Comparison of ENCODE assay signal across 1 cellular context in genomic region chr17:61488878-61489718, GRCh38.
TF ChIP-seq lines count a peak whose summit lies in the region.

No MANE protein-coding gene starts in this region.

TF ChIP-seq in GM23338, 12 proteins besides CTCF, POLR2A, EP300 and RAD21:
- no peak for TF ChIP-seq ZNF462 (CRISPR knock-in tag; IDR thresholded peaks at IDR 0.05)
- TF ChIP-seq JUNB (IDR thresholded peaks at IDR 0.05; ENCODE audit: unreplicated experiment): no peak
- TF ChIP-seq POLR2AphosphoS5 (IDR thresholded peaks at IDR 0.05; ENCODE audit: low read depth): no peak
- TF ChIP-seq EZH2phosphoT487 (IDR thresholded peaks at IDR 0.05; ENCODE audit: unreplicated experiment): no peak
- TF ChIP-seq, protein P1, sequence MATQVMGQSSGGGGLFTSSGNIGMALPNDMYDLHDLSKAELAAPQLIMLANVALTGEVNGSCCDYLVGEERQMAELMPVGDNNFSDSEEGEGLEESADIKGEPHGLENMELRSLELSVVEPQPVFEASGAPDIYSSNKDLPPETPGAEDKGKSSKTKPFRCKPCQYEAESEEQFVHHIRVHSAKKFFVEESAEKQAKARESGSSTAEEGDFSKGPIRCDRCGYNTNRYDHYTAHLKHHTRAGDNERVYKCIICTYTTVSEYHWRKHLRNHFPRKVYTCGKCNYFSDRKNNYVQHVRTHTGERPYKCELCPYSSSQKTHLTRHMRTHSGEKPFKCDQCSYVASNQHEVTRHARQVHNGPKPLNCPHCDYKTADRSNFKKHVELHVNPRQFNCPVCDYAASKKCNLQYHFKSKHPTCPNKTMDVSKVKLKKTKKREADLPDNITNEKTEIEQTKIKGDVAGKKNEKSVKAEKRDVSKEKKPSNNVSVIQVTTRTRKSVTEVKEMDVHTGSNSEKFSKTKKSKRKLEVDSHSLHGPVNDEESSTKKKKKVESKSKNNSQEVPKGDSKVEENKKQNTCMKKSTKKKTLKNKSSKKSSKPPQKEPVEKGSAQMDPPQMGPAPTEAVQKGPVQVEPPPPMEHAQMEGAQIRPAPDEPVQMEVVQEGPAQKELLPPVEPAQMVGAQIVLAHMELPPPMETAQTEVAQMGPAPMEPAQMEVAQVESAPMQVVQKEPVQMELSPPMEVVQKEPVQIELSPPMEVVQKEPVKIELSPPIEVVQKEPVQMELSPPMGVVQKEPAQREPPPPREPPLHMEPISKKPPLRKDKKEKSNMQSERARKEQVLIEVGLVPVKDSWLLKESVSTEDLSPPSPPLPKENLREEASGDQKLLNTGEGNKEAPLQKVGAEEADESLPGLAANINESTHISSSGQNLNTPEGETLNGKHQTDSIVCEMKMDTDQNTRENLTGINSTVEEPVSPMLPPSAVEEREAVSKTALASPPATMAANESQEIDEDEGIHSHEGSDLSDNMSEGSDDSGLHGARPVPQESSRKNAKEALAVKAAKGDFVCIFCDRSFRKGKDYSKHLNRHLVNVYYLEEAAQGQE (IDR thresholded peaks at IDR 0.05; ENCODE audit: unreplicated experiment): no peak
- TF ChIP-seq ZNF114 (CRISPR knock-in tag; IDR thresholded peaks at IDR 0.05): no peak
- no peak for TF ChIP-seq EZH2 (IDR thresholded peaks at IDR 0.05; ENCODE audit: low read depth, unreplicated experiment)
- no peak for TF ChIP-seq CREB1 (CRISPR knock-in tag; IDR thresholded peaks at IDR 0.05; ENCODE audit: low read depth)
- TF ChIP-seq NANOG (IDR thresholded peaks at IDR 0.05; ENCODE audit: borderline replicate concordance): no peak
- no peak for TF ChIP-seq STAT1 (IDR thresholded peaks at IDR 0.05; ENCODE audit: unreplicated experiment)
- TF ChIP-seq ETS1 (IDR thresholded peaks at IDR 0.05): no peak
- TF ChIP-seq ZNF331 (CRISPR knock-in tag; IDR thresholded peaks at IDR 0.05; ENCODE audit: low read depth): no peak
TF ChIP-seq in GM23338: peak in this region for 0.
